9 cellular contexts compared by ENCODE assay signal in genomic region chrX:71652405-71652804, GRCh38. TPM values are rescaled to one million over a fixed set of nuclear protein-coding genes. Genes with fewer than 3 reads are reported as not detected.
A peak's percentile ranks its signal among the peaks of the same experiment; 100 is the strongest.
DNase-seq lines count a peak whose midpoint lies in the region; ATAC-seq, FAIRE-seq and TF ChIP-seq lines count a peak whose summit lies in the region.
"Had no signal": no experiment of that assay in that cellular context is flagged by ENCODE, and none has a peak within 500 bp of the region (broad histone marks: within the 10 kb centered on the region; RNA-seq: fewer than 3 reads in every experiment).

No MANE protein-coding gene starts in this region.

- intact Hi-C loops in upper lobe of right lung (cut with DNase I): no loop called here

- POLR2A ChIA-PET in activated CD4-positive, alpha-beta T cell treated with anti-CD3 and anti-CD28 coated beads, Interleukin-2, amount 10 ng/mL, durations not matched to agents 7 days and 5 days (lab: Charles Lee): interaction anchor here (0.6 kb wide), 1 partner anchor 567 kb away, joined by 3 read pairs; no protein-coding TSS in a partner anchor

- no peak overlapping the region for H3K27ac Mint-ChIP-seq in activated CD4-positive, alpha-beta T cell treated with anti-CD3 and anti-CD28 coated beads, Interleukin-2, amount 10 ng/mL, durations not matched to agents 7 days and 5 days
- no peak overlapping the region for H3K27ac Mint-ChIP-seq in naive B cell

- peak; percentile 50 for TF ChIP-seq CTCF in upper lobe of right lung (IDR thresholded peaks at IDR 0.05)

- H3K27me3 ChIP-seq in upper lobe of right lung: no peaks in the 10 kb centered on the region
- H3K27me3 ChIP-seq: neutrophil had no signal

- no peaks in the 10 kb centered on the region for H3K36me3 Mint-ChIP-seq in activated CD4-positive, alpha-beta T cell treated with anti-CD3 and anti-CD28 coated beads, Interleukin-2, amount 10 ng/mL, durations not matched to agents 7 days and 5 days (ENCODE audit: low read depth)
- H3K36me3 Mint-ChIP-seq in naive B cell: no peaks in the 10 kb centered on the region

- H3K27ac ChIP-seq in upper lobe of right lung: no peak overlapping the region
- H3K27ac ChIP-seq: neutrophil had no signal

- no peaks in the 10 kb centered on the region for H3K4me1 ChIP-seq in upper lobe of right lung

- no peak overlapping the region for H3K4me3 Mint-ChIP-seq in activated CD4-positive, alpha-beta T cell treated with anti-CD3 and anti-CD28 coated beads, Interleukin-2, amount 10 ng/mL, durations not matched to agents 7 days and 5 days
- H3K4me3 Mint-ChIP-seq in naive B cell: no peak overlapping the region

- no peak for TF ChIP-seq POLR2A in GM12892 (IDR thresholded peaks at IDR 0.05; ENCODE audit: low read depth, low read length)

- peaks cover 13% of the 10 kb centered on the region for H3K27me3 Mint-ChIP-seq in activated CD4-positive, alpha-beta T cell treated with anti-CD3 and anti-CD28 coated beads, Interleukin-2, amount 10 ng/mL, durations not matched to agents 7 days and 5 days
- H3K27me3 Mint-ChIP-seq in naive B cell: peaks cover 0 to 11% (median 0%) of the 10 kb centered on the region in 3 donors

- H3K4me1 Mint-ChIP-seq in activated CD4-positive, alpha-beta T cell treated with anti-CD3 and anti-CD28 coated beads, Interleukin-2, amount 10 ng/mL, durations not matched to agents 7 days and 5 days: peaks cover 28% of the 10 kb centered on the region
- H3K4me1 Mint-ChIP-seq in naive B cell: peaks cover 0 to 5% (median 3%) of the 10 kb centered on the region in 3 donors

- H3K4me3 ChIP-seq in upper lobe of right lung: no peak overlapping the region

- H3K9me3 Mint-ChIP-seq in activated CD4-positive, alpha-beta T cell treated with anti-CD3 and anti-CD28 coated beads, Interleukin-2, amount 10 ng/mL, durations not matched to agents 7 days and 5 days: no peaks in the 10 kb centered on the region
- H3K9me3 Mint-ChIP-seq in naive B cell: peaks cover 0 to 2% (median 0%) of the 10 kb centered on the region in 7 donors

- no peaks in the 10 kb centered on the region for H3K36me3 ChIP-seq in upper lobe of right lung
- H3K36me3 ChIP-seq: neutrophil had no signal

- ATAC-seq in naive B cell (ENCODE audit: low read depth in 2 of 2) (no peak), upper lobe of right lung (peak; percentile 83), GM19023 (IDR thresholded peaks at IDR 0.05; ENCODE audit: unreplicated experiment) (no peak)

- peak; percentile 68 for DNase-seq in AG08396 (ENCODE audit: low spot score)
- DNase-seq in GM12892 (ENCODE audit: insufficient read length): no peak
- DNase-seq in NCI-H2227 treated with DMSO at 0.1 percent for 48 hours (lab: John Stamatoyannopoulos, UW): peak; percentile 67
- peak; percentile 71 for DNase-seq in activated CD4-positive, alpha-beta T cell treated with anti-CD3 and anti-CD28 coated beads, Interleukin-2, amount 10 ng/mL, durations not matched to agents 7 days and 5 days
- peak; percentile 33 for DNase-seq in epidermal melanocyte (ENCODE audit: insufficient read length, low spot score)
- DNase-seq in naive B cell: peak; percentile 29
- DNase-seq in upper lobe of right lung: no peak

- peak; percentile 92 for FAIRE-seq in GM12892 (lab: Jason Lieb, UNC)

- no peaks in the 10 kb centered on the region for H3K9me3 ChIP-seq in upper lobe of right lung
- H3K9me3 ChIP-seq: neutrophil had no signal

- CTCF ChIA-PET in activated CD4-positive, alpha-beta T cell treated with anti-CD3 and anti-CD28 coated beads, Interleukin-2, amount 10 ng/mL, durations not matched to agents 7 days and 5 days (lab: Charles Lee): interaction anchor here (0.6 to 1.3 kb wide), 7 partner anchors 9 to 284 kb away, joined by 3 to 6 read pairs (median 4); partner anchors contain the start of gene LOC101059915

RNA-seq across cellular contexts. Expression of gene CXCR3, which starts 34.1 kb away (rescaled TPM):
- polyA plus RNA-seq in GM12892 (2012; ENCODE audit: missing spikeins): 0.66 TPM
- total RNA-seq in activated CD4-positive, alpha-beta T cell treated with anti-CD3 and anti-CD28 coated beads, Interleukin-2, amount 10 ng/mL, durations not matched to agents 7 days and 5 days: 10 to 100 TPM; 68.2 to 73.5 TPM
- 1 to 10 TPM in 4 of 6 donors, under 1 TPM in 1, not detected in 1; 0.93 to 5.5 (median 1.9) TPM for polyA plus RNA-seq in naive B cell (ENCODE audit: low read depth in 6 of 6)
- total RNA-seq in upper lobe of right lung: 1.6 TPM

Comparison
In these comparisons a context has a peak if more than half of its experiments do, and no peak if none do; other contexts are left out.
1. DNase-seq: peak in AG08396 (single experiment), NCI-H2227 treated with DMSO at 0.1 percent for 48 hours (single experiment), activated CD4-positive, alpha-beta T cell treated with anti-CD3 and anti-CD28 coated beads, Interleukin-2, amount 10 ng/mL, durations not matched to agents 7 days and 5 days (single experiment), epidermal melanocyte (single experiment) and naive B cell (single experiment); none in GM12892 (single experiment) and upper lobe of right lung (single experiment).
2. RNA of gene CXCR3, which starts 34.1 kb away (total RNA-seq): 68.2 to 73.5 TPM in activated CD4-positive, alpha-beta T cell treated with anti-CD3 and anti-CD28 coated beads, Interleukin-2, amount 10 ng/mL, durations not matched to agents 7 days and 5 days; 1.6 TPM in upper lobe of right lung (single experiment); every median in the first group is over 10 times any median in the second.